ENCODE assay signal across 8 cellular contexts in the genomic region with DNA sequence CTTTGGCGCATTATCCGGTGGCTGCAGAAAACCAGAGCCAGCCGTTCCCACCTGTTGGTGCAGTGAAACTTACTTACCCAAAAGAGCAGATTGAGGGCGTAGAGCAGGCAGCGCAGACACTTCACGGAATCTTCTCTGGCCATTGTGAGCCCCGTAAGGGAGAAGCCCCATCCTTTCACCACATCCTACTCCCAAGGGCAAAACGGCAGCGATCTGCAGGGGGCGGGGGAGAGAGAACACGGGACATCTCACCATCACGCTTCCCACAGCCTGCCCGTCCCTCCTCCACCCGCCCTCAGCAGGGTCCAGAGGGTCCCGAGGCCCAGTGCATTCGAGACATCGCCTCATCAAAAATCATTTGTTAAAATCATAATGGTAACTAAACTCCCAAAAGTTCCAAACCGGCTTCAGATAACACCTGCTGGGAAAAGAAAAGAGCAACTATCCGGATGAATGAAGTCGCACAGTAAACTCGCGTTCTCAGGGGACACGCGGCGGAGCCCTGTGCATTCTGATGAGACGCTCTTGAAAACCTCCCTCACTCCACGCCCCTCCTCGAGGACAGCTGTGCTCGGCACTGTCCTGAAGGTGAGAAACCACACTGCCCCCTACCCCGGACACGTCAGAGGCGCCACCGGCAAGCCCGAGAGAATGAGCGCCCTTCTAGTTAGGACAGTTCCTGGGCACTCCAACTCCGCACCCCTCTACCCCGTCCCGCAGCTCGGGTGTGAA. TPM values are rescaled to one million over a fixed set of nuclear protein-coding genes. Genes with fewer than 3 reads are reported as not detected.
DNase-seq lines count a peak whose midpoint lies in the region; ATAC-seq and TF ChIP-seq lines count a peak whose summit lies in the region.

No MANE protein-coding gene starts in this region.

- peak overlapping the region; percentile 91 for H3K4me3 ChIP-seq in GM12865 (ENCODE audit: low read depth, low read length)
- H3K4me3 ChIP-seq in liver (ENCODE audit: low read depth in 1 of 3, low read length in 3 of 3): peak overlapping the region; percentile 72 to 86 (median 78)
- H3K4me3 ChIP-seq in subcutaneous abdominal adipose tissue (ENCODE audit: low read depth in 1 of 5, low read length in 5 of 5): peak overlapping the region; percentile 72 to 94 (median 82)
- no peak overlapping the region for H3K4me3 ChIP-seq in Karpas-422 (ENCODE audit: low read length)

- H3K4me1 ChIP-seq in liver (ENCODE audit: control insufficient read depth in 4 of 4, insufficient read depth in 4 of 4, low read length in 3 of 4) (peaks cover 2 to 21% (median 12%) of the 10 kb centered on the region in 4 donors), subcutaneous abdominal adipose tissue (ENCODE audit: control insufficient read depth in 5 of 5, insufficient read depth in 5 of 5, low read length in 5 of 5) (peaks cover 0 to 19% (median 17%) of the 10 kb centered on the region in 5 donors), Karpas-422 (ENCODE audit: low read length) (no peaks in the 10 kb centered on the region)

- H3K36me3 ChIP-seq in liver (ENCODE audit: control insufficient read depth in 4 of 4, insufficient read depth in 3 of 4, low read depth in 1 of 4, low read length in 3 of 4) (no peaks in the 10 kb centered on the region), subcutaneous abdominal adipose tissue (ENCODE audit: control insufficient read depth in 5 of 5, insufficient read depth in 5 of 5, low read length in 5 of 5) (no peaks in the 10 kb centered on the region), Karpas-422 (ENCODE audit: insufficient read depth, low read length) (no peaks in the 10 kb centered on the region)

- TF ChIP-seq CTCF in GM12865 (IDR thresholded peaks at IDR 0.05; ENCODE audit: insufficient read depth, low read depth, low read length, missing control alignments): no peak
- no peak for TF ChIP-seq CTCF in liver (IDR thresholded peaks at IDR 0.05; ENCODE audit: low read depth, low read length, missing input control)

- no peaks in the 10 kb centered on the region for H3K9me3 ChIP-seq in liver (ENCODE audit: control insufficient read depth in 4 of 4, low read length in 3 of 4)
- H3K9me3 ChIP-seq in subcutaneous abdominal adipose tissue (ENCODE audit: control insufficient read depth in 5 of 5, low read length in 5 of 5): no peaks in the 10 kb centered on the region
- H3K9me3 ChIP-seq in Karpas-422 (ENCODE audit: low read length): no peaks in the 10 kb centered on the region

- H4K20me1 ChIP-seq in Karpas-422 (ENCODE audit: insufficient read depth, low read depth, low read length): no peaks in the 10 kb centered on the region

- H3K9ac ChIP-seq in liver (ENCODE audit: low read depth in 1 of 2, low read length in 2 of 2) (peak overlapping the region in 1 of 2 donors; percentile 76), subcutaneous abdominal adipose tissue (ENCODE audit: low read length in 5 of 5) (peak overlapping the region in 3 of 5 donors; percentile 38 to 77 (median 43)), Karpas-422 (ENCODE audit: low read length) (no peak overlapping the region)

- peak; percentile 52 for ATAC-seq in GM21526 (IDR thresholded peaks at IDR 0.05; ENCODE audit: low FRiP score, unreplicated experiment)

- no peak overlapping the region for H3K4me2 ChIP-seq in Karpas-422 (ENCODE audit: low read depth, low read length, poor library complexity, severe bottlenecking)

- 9% methylated on average over 39 of the region's 39 CpGs for WGBS in liver

- H3K9me2 ChIP-seq in Karpas-422 (replicated peaks; ENCODE audit: insufficient read depth, low read length): no peaks in the 10 kb centered on the region

- DNase-seq in GM12865 (ENCODE audit: low read depth) (peak; percentile 95), HPDE6-E6E7 (ENCODE audit: extremely low spot score) (peak; percentile 28), SK-N-DZ (ENCODE audit: low spot score) (peak; percentile 77), dermis blood vessel endothelial cell (peak; percentile 46), Karpas-422 (no peak)

- peak overlapping the region; percentile 28 to 35 for H3K27ac ChIP-seq in liver (ENCODE audit: low read depth in 1 of 2, low read length in 2 of 2)
- H3K27ac ChIP-seq in subcutaneous abdominal adipose tissue (ENCODE audit: low read depth, low read length): no peak overlapping the region
- no peak overlapping the region for H3K27ac ChIP-seq in Karpas-422 (ENCODE audit: low read length)

- H3K27me3 ChIP-seq in liver (ENCODE audit: control insufficient read depth in 4 of 4, insufficient read depth in 4 of 4, low read length in 3 of 4) (no peaks in the 10 kb centered on the region), subcutaneous abdominal adipose tissue (ENCODE audit: control insufficient read depth in 5 of 5, insufficient read depth in 4 of 5, low read length in 5 of 5) (no peaks in the 10 kb centered on the region), Karpas-422 (ENCODE audit: low read length) (no peaks in the 10 kb centered on the region)

- no peak overlapping the region for H2AFZ ChIP-seq in Karpas-422 (ENCODE audit: low read length)

- no peak for TF ChIP-seq RAD21 in liver (IDR thresholded peaks at IDR 0.05)

- H3K79me2 ChIP-seq in Karpas-422 (ENCODE audit: low read length): no peaks in the 10 kb centered on the region

TF ChIP-seq in liver, 16 proteins besides CTCF, POLR2A, EP300 and RAD21:
- no peak for TF ChIP-seq FOXA1 (IDR thresholded peaks at IDR 0.05)
- TF ChIP-seq YY1 (IDR thresholded peaks at IDR 0.05): no peak
- TF ChIP-seq TAF1 (conservative IDR thresholded peaks at IDR 0.05): no peak
- no peak for TF ChIP-seq HNF4A (conservative IDR thresholded peaks at IDR 0.05)
- TF ChIP-seq FOXA2 (IDR thresholded peaks at IDR 0.05): no peak
- TF ChIP-seq SP1 (IDR thresholded peaks at IDR 0.05): no peak
- TF ChIP-seq NR2F2 (IDR thresholded peaks at IDR 0.05): no peak
- TF ChIP-seq, protein P1, sequence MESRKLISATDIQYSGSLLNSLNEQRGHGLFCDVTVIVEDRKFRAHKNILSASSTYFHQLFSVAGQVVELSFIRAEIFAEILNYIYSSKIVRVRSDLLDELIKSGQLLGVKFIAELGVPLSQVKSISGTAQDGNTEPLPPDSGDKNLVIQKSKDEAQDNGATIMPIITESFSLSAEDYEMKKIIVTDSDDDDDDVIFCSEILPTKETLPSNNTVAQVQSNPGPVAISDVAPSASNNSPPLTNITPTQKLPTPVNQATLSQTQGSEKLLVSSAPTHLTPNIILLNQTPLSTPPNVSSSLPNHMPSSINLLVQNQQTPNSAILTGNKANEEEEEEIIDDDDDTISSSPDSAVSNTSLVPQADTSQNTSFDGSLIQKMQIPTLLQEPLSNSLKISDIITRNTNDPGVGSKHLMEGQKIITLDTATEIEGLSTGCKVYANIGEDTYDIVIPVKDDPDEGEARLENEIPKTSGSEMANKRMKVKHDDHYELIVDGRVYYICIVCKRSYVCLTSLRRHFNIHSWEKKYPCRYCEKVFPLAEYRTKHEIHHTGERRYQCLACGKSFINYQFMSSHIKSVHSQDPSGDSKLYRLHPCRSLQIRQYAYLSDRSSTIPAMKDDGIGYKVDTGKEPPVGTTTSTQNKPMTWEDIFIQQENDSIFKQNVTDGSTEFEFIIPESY (IDR thresholded peaks at IDR 0.05): no peak
- TF ChIP-seq JUND (IDR thresholded peaks at IDR 0.05): no peak
- no peak for TF ChIP-seq HNF4G (IDR thresholded peaks at IDR 0.05)
- TF ChIP-seq, protein P2, sequence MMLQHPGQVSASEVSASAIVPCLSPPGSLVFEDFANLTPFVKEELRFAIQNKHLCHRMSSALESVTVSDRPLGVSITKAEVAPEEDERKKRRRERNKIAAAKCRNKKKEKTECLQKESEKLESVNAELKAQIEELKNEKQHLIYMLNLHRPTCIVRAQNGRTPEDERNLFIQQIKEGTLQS (IDR thresholded peaks at IDR 0.05): no peak
- no peak for TF ChIP-seq RXRA (IDR thresholded peaks at IDR 0.05)
- no peak for TF ChIP-seq EGR1 (IDR thresholded peaks at IDR 0.05; ENCODE audit: low read depth in 2 of 2)
- TF ChIP-seq, protein P3, sequence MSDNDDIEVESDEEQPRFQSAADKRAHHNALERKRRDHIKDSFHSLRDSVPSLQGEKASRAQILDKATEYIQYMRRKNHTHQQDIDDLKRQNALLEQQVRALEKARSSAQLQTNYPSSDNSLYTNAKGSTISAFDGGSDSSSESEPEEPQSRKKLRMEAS (IDR thresholded peaks at IDR 0.05): no peak
- TF ChIP-seq GABPA (IDR thresholded peaks at IDR 0.05 in 1 of 2, conservative IDR thresholded peaks at IDR 0.05 in 1 of 2): no peak
TF ChIP-seq in liver: peak in this region for 0.

RNA-seq across cellular contexts. Expression of gene TSPAN12, which starts 1.2 kb away (rescaled TPM):
- 7.4 and 8.3 TPM in 2 replicates for polyA plus RNA-seq in SK-N-DZ (2014; cell fraction: cytosol; rRNA removed)
- polyA plus RNA-seq in SK-N-DZ (2014; cell fraction: nucleus; rRNA removed): 3.5 and 5.5 TPM in 2 replicates
- total RNA-seq in dermis blood vessel endothelial cell (74.5 and 83.4 TPM in 2 replicates), liver (10 to 100 TPM; 16.6 to 21.5 TPM)
- polyA plus RNA-seq in liver: 10 to 100 TPM; 10.6 to 13.1 TPM
- not detected in 2 replicates for total RNA-seq in Karpas-422 (2014; rRNA removed; shearing (Covaris generic); ENCODE audit: low replicate concordance)

Comparison
In these comparisons a context has a peak if more than half of its experiments do, and no peak if none do; other contexts are left out.
1. H3K27ac ChIP-seq: peak in liver (2 of 2); none in subcutaneous abdominal adipose tissue (single experiment) and Karpas-422 (single experiment).
2. RNA of gene TSPAN12, which starts 1.2 kb away (total RNA-seq): 74.5 to 83.4 TPM in dermis blood vessel endothelial cell and 16.6 to 21.5 TPM in liver; not detected in Karpas-422; every median in the first group is over 10 times any median in the second.